Comparison of ENCODE assay signal across 9 cellular contexts in genomic region chr15:73928241-73928579, GRCh38. TPM values are rescaled to one million over a fixed set of nuclear protein-coding genes. Genes with fewer than 3 reads are reported as not detected.
DNase-seq lines count a peak whose midpoint lies in the region; ATAC-seq and TF ChIP-seq lines count a peak whose summit lies in the region.
"Had no signal": no experiment of that assay in that cellular context is flagged by ENCODE, and none has a peak within 500 bp of the region (broad histone marks: within the 10 kb centered on the region; RNA-seq: fewer than 3 reads in every experiment).

No MANE protein-coding gene starts in this region.

- peak overlapping the region; percentile 99 for H2AK9ac ChIP-seq in IMR-90 (replicated peaks; ENCODE audit: low read depth, low read length, poor library complexity)

- no peak for TF ChIP-seq RAD21 in IMR-90 (IDR thresholded peaks at IDR 0.05; ENCODE audit: low read length)

- peak overlapping the region; percentile 36; the same call in 1 of the 2 replicates for H4K5ac ChIP-seq in IMR-90 (ENCODE audit: low read depth, low read length)

- H3K4me2 ChIP-seq in IMR-90 (ENCODE audit: low read depth, low read length) = peak overlapping the region; percentile 97

- peak overlapping the region; percentile 90 for H3K14ac ChIP-seq in IMR-90 (replicated peaks; ENCODE audit: low read depth, low read length)

- no peak for TF ChIP-seq POLR2A in IMR-90 (IDR thresholded peaks at IDR 0.05; ENCODE audit: low read depth, low read length)

- H3K4me3 ChIP-seq in AG04450 (ENCODE audit: low read depth, low read length) (peak overlapping the region; percentile 90), IMR-90 (ENCODE audit: insufficient read depth, low read depth, low read length) (peak overlapping the region; percentile 73)

- peak overlapping the region; percentile 74; the same call in 1 of the 2 replicates for H4K91ac ChIP-seq in IMR-90 (ENCODE audit: insufficient read depth, low read depth, low read length)

- peak overlapping the region; percentile 50 for H3K56ac ChIP-seq in IMR-90 (ENCODE audit: extremely low read depth, insufficient read depth, low read length)

- peak overlapping the region; percentile 61 for H2BK120ac ChIP-seq in IMR-90 (ENCODE audit: low read depth, low read length)

- peak overlapping the region; percentile 93 for H2AK5ac ChIP-seq in IMR-90 (ENCODE audit: low read depth, low read length)

- ATAC-seq in IMR-90 (ENCODE audit: low read depth) (no peak), naive B cell (ENCODE audit: low read depth in 2 of 2) (no peak), GM21526 (IDR thresholded peaks at IDR 0.05; ENCODE audit: low FRiP score, unreplicated experiment) (no peak)

- H3K4me3 Mint-ChIP-seq in naive B cell = peak overlapping the region; percentile 39 to 87 (median 82)

- H3K27me3 ChIP-seq in AG04450 (ENCODE audit: control insufficient read depth, insufficient read depth, low read length) (no peaks in the 10 kb centered on the region), IMR-90 (ENCODE audit: control insufficient read depth, insufficient read depth, low read length) (no peaks in the 10 kb centered on the region)

- H2AFZ ChIP-seq in IMR-90 (replicated peaks; ENCODE audit: low read length, poor library complexity) = peak overlapping the region; percentile 89

- WGBS in IMR-90 (ENCODE audit: extremely low coverage in 2 of 2, insufficient read length in 1 of 2), 2 experiments = 80% methylated on average over 1 of the region's 3 CpGs; no CpG with 5 or more reads in 1 of the 2 experiments

- CTCF ChIA-PET in AG04450 (lab: Charles Lee) = interaction anchor here (0.5 to 2.2 kb wide), 8 partner anchors 8 to 291 kb away, joined by 3 to 10 read pairs (median 5); partner anchors contain the start of gene TBC1D21
- CTCF ChIA-PET in IMR-90 (lab: Yijun Ruan, JAX) = interaction anchor here (0.6 to 1.3 kb wide), 2 partner anchors 8 to 139 kb away, joined by 3 to 6 read pairs; no protein-coding TSS in a partner anchor

- peaks cover 43% of the 10 kb centered on the region for H3K9me1 ChIP-seq in IMR-90 (ENCODE audit: insufficient read depth, low read length)

- in situ Hi-C loops in IMR-90 (cut with MboI; ENCODE audit: low sequenced_read_pairs) = no loop called here

- H3K36me3 Mint-ChIP-seq in naive B cell = no peaks in the 10 kb centered on the region

- peaks cover 55% of the 10 kb centered on the region for H3K4me1 ChIP-seq in IMR-90 (ENCODE audit: control insufficient read depth, insufficient read depth, low read length)

- H3K9ac ChIP-seq in IMR-90 (ENCODE audit: low read depth, low read length) = peak overlapping the region; percentile 81

- H2BK15ac ChIP-seq in IMR-90 (ENCODE audit: low read depth, low read length) = no peak overlapping the region

- peaks cover 9% of the 10 kb centered on the region for H3K36me3 ChIP-seq in IMR-90 (ENCODE audit: control insufficient read depth, insufficient read depth, low read length)

- peaks cover 47% of the 10 kb centered on the region for H4K20me1 ChIP-seq in IMR-90 (ENCODE audit: insufficient read depth, low read length)

- peak overlapping the region in 2 of 6 donors; percentile 16 to 86 for H3K27ac Mint-ChIP-seq in naive B cell

- H3K23ac ChIP-seq in IMR-90 (ENCODE audit: low read depth, low read length) = peak overlapping the region; percentile 87; the same call in 1 of the 2 replicates

- H2BK5ac ChIP-seq in IMR-90 (ENCODE audit: low read depth, low read length, poor library complexity, severe bottlenecking) = peak overlapping the region; percentile 71

- no peaks in the 10 kb centered on the region for H3K9me3 Mint-ChIP-seq in naive B cell

- dilution Hi-C loops in IMR-90 (cut with HindIII; ENCODE audit: low sequenced_read_pairs, unreplicated experiment) = no loop called here

- no peaks in the 10 kb centered on the region; the same call in 1 of the 2 replicates for H3K9me3 ChIP-seq in AG04450 (ENCODE audit: control insufficient read depth, insufficient read depth, low read length)
- H3K9me3 ChIP-seq in IMR-90 (ENCODE audit: control insufficient read depth, insufficient read depth, low read length) = no peaks in the 10 kb centered on the region

- peaks cover 21 to 34% (median 21%) of the 10 kb centered on the region in 3 donors for H3K4me1 Mint-ChIP-seq in naive B cell

- TF ChIP-seq CTCF in AG04450 (IDR thresholded peaks at IDR 0.05; ENCODE audit: low read depth, low read length) (no peak), IMR-90 (conservative IDR thresholded peaks at IDR 0.05; ENCODE audit: low read depth, low read length) (no peak)

- intact Hi-C loops in IMR-90 (cut with micrococcal nuclease) = no loop called here

- H2BK20ac ChIP-seq in IMR-90 (ENCODE audit: low read depth, low read length) = 0 out of 2 replicates have a peak overlapping the region, but pooled peaks have one; percentile 37

- H3K27me3 Mint-ChIP-seq in naive B cell = peaks cover 17 to 58% (median 45%) of the 10 kb centered on the region in 3 donors

- H3K18ac ChIP-seq in IMR-90 (ENCODE audit: low read depth, low read length) = peak overlapping the region; percentile 30; the same call in 1 of the 2 replicates

- H4K8ac ChIP-seq in IMR-90 (ENCODE audit: low read depth in 2 of 2, low read length in 2 of 2) = peak overlapping the region in 1 of 2 experiments; percentile 77; a peak in 3 of 4 replicates

- POLR2A ChIA-PET in AG04450 (lab: Yijun Ruan, JAX) = interaction anchor here (1.2 to 2.9 kb wide), 4 partner anchors 8 to 23 kb away, joined by 3 to 17 read pairs (median 10); no protein-coding TSS in a partner anchor
- POLR2A ChIA-PET in IMR-90 (lab: Charles Lee; ENCODE audit: unreplicated experiment) = no interaction called here

- peak overlapping the region; percentile 86 for H3K4ac ChIP-seq in IMR-90 (ENCODE audit: low read depth, low read length)

- no peak for DNase-seq in AG04450 (ENCODE audit: low read depth, low spot score)
- no peak for DNase-seq in IMR-90
- peak; percentile 23 for DNase-seq in cerebellum (ENCODE audit: low spot score)
- no peak for DNase-seq in naive B cell
- no peak for DNase-seq in NCI-H1048 (lab: John Stamatoyannopoulos, UW)
- no peak for DNase-seq in NCI-H510A treated with DMSO at 0.1 percent for 48 hours (lab: John Stamatoyannopoulos, UW)
- DNase-seq in stimulated activated CD4-positive, alpha-beta T cell treated with anti-CD3 and anti-CD28 coated beads, Interleukin-2, amount 100 ng/mL, for 48 hours = no peak

- BruUV-seq in IMR-90 (replicated peaks; lab: Mats Ljungman, UMichigan) = no TSS peak

- H3K79me1 ChIP-seq in IMR-90 (ENCODE audit: low read depth in 1 of 2, low read length in 2 of 2) = peaks cover 41 to 83% of the 10 kb centered on the region in 2 experiments

- H3K27ac ChIP-seq in AG04450 (ENCODE audit: low read depth, low read length) (peak overlapping the region; percentile 11), IMR-90 (ENCODE audit: insufficient read depth, low read length) (peak overlapping the region; percentile 93)

TF ChIP-seq in IMR-90, 13 proteins besides CTCF, POLR2A, EP300 and RAD21:
- TF ChIP-seq RCOR1 (IDR thresholded peaks at IDR 0.05; ENCODE audit: insufficient replicate concordance, low read length) (no peak), BHLHE40 (IDR thresholded peaks at IDR 0.05; ENCODE audit: low read depth, low read length) (no peak), MAFK (IDR thresholded peaks at IDR 0.05; ENCODE audit: low read depth, low read length) (no peak), USF2 (IDR thresholded peaks at IDR 0.05; ENCODE audit: low read depth, low read length) (no peak), CEBPB (IDR thresholded peaks at IDR 0.05; ENCODE audit: low read depth, low read length) (no peak), SMC3 (IDR thresholded peaks at IDR 0.05; ENCODE audit: low read depth, low read length) (no peak), NFE2L2 (IDR thresholded peaks at IDR 0.05; ENCODE audit: low read depth, low read length) (no peak), MXI1 (IDR thresholded peaks at IDR 0.05; ENCODE audit: borderline replicate concordance, low read depth, low read length) (no peak), ELK1 (IDR thresholded peaks at IDR 0.05; ENCODE audit: borderline replicate concordance, low read depth, low read length) (no peak), CHD1 (IDR thresholded peaks at IDR 0.05; ENCODE audit: low read depth, low read length) (no peak), MAZ (IDR thresholded peaks at IDR 0.05; ENCODE audit: borderline replicate concordance, low read depth, low read length) (no peak), FOS (IDR thresholded peaks at IDR 0.05; ENCODE audit: low read depth, low read length) (no peak), RFX5 (IDR thresholded peaks at IDR 0.05; ENCODE audit: low read depth, low read length) (no peak)

RNA-seq across cellular contexts. Expression of gene LOXL1, which starts 1.9 kb away (rescaled TPM):
- polyA plus RNA-seq in AG04450 (2011; rRNA removed) (114 and 206 TPM in 2 replicates), IMR-90 (2012; rRNA removed) (311 and 332 TPM in 2 replicates), naive B cell (ENCODE audit: low read depth in 6 of 6) (under 1 TPM in 2 of 6 donors, not detected in 4; 0.19 to 0.48 TPM)
- 260 and 359 TPM in 2 replicates for polyA minus RNA-seq in AG04450 (2011; rRNA and poly(A)+ RNA removed)
- total RNA-seq in IMR-90 (2012; rRNA removed) (146 and 148 TPM in 2 replicates), cerebellum (5.5 TPM)
- polyA plus RNA-seq in IMR-90 (2012; cell fraction: cytosol; rRNA removed) = 118 and 403 TPM in 2 replicates
- polyA plus RNA-seq in IMR-90 (2012; cell fraction: nucleus; rRNA removed; ENCODE audit: low replicate concordance) = 211 and 331 TPM in 2 replicates

RNA-seq across cellular contexts. Expression of gene TBC1D21, which starts 54.8 kb away (rescaled TPM):
- polyA plus RNA-seq in AG04450 (2011; rRNA removed) (not detected in 2 replicates), IMR-90 (2012; rRNA removed) (not detected in 2 replicates), naive B cell (ENCODE audit: low read depth in 6 of 6) (not detected)
- not detected in 2 replicates for polyA minus RNA-seq in AG04450 (2011; rRNA and poly(A)+ RNA removed)
- total RNA-seq in IMR-90 (2012; rRNA removed) (not detected in 2 replicates), cerebellum (not detected)
- polyA plus RNA-seq in IMR-90 (2012; cell fraction: cytosol; rRNA removed) = not detected in 2 replicates
- polyA plus RNA-seq in IMR-90 (2012; cell fraction: nucleus; rRNA removed; ENCODE audit: low replicate concordance) = not detected in 2 replicates
- total RNA-seq: endothelial cell of umbilical vein had no signal
- polyA plus RNA-seq: endothelial cell of umbilical vein had no signal

Comparison
In these comparisons a context has a peak if more than half of its experiments do, and no peak if none do; other contexts are left out.
1. RNA of gene LOXL1, which starts 1.9 kb away (polyA plus RNA-seq): 118 to 403 TPM in IMR-90 and 114 to 206 TPM in AG04450; 0.19 to 0.48 TPM in naive B cell; every median in the first group is over 10 times any median in the second.